In the genomic region with DNA sequence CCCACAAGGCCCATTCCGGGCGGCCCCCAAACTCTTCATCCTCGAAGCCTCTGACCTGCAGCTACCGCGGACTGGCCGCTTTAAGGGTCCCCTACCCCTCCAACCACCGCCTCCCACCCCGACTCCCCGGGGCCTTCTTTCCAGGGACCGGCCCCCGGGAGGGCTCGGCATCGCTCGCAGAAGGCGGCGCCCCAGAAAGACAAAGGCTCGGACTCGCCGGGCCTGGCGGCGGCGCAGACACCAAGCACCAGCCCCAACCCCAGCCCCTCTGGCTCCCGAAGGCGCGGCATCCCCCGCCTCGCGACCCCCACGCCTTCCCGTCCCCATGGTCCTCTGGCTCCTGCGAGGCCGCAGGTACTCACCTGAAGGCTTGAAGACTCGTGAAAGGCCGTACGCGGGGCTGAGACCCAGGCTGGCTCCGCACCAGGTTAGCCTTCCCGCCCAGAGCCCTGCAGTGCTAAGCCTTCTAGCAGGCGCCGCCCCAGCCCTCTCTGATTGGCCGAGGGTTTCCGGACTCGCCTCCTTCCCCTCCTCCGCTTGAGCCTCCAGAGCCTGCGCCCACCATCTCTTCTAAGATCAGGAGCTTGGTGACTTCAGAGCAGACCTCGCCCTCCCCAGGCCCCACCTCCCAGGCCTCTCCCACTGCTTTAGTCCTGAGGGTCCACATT, we compare ENCODE assay signal across 8 cellular contexts. TPM values are rescaled to one million over a fixed set of nuclear protein-coding genes. Genes with fewer than 3 reads are reported as not detected.
DNase-seq lines count a peak whose midpoint lies in the region; ATAC-seq and TF ChIP-seq lines count a peak whose summit lies in the region.
"Not testable (repeated sequence)": the region's sequence is repeated elsewhere in the genome, so short reads cannot be mapped to it uniquely, and the experiment has no call there.

A gene (minus strand): TSS at position 459 of the 668 bp plus-strand sequence.

- WGBS in right cardiac atrium, result no CpG with 5 or more reads among the region's 46 CpGs

- H3K27ac Mint-ChIP-seq in CD8-positive, alpha-beta T cell; activated T-cell treated with anti-CD3 and anti-CD28 coated beads, Interleukin-2, amount 50 U/mL, for 72 hours: not testable (repeated sequence)

- not testable (repeated sequence) for H3K27ac ChIP-seq in CD8-positive, alpha-beta T cell (ENCODE audit: low read depth, low read length); right cardiac atrium (ENCODE audit: low read length)

- not testable (repeated sequence) for H3K27me3 ChIP-seq in CD8-positive, alpha-beta T cell (ENCODE audit: insufficient read depth, low read length); right cardiac atrium (ENCODE audit: control insufficient read depth, insufficient read depth)

- H3K27me3 Mint-ChIP-seq in CD8-positive, alpha-beta T cell (ENCODE audit: low read depth); activated T-cell treated with anti-CD3 and anti-CD28 coated beads, Interleukin-2, amount 50 U/mL, for 72 hours (ENCODE audit: low read depth): not testable (repeated sequence)

- not testable (repeated sequence) for H3K4me1 ChIP-seq in CD8-positive, alpha-beta T cell (ENCODE audit: insufficient read depth, low read length); right cardiac atrium (ENCODE audit: control insufficient read depth, insufficient read depth, low read length)

- not testable (repeated sequence) for H3K4me3 Mint-ChIP-seq in CD8-positive, alpha-beta T cell; activated T-cell treated with anti-CD3 and anti-CD28 coated beads, Interleukin-2, amount 50 U/mL, for 72 hours

- intact Hi-C loops in CD8-positive, alpha-beta T cell (cut with DNase I, micrococcal nuclease); right cardiac atrium (cut with DNase I); sciatic nerve (cut with DNase I): not testable (repeated sequence)

- CTCF ChIA-PET in CD8-positive, alpha-beta T cell (lab: Charles Lee), result not testable (repeated sequence)

- H3K9me3 Mint-ChIP-seq in CD8-positive, alpha-beta T cell; activated T-cell treated with anti-CD3 and anti-CD28 coated beads, Interleukin-2, amount 50 U/mL, for 72 hours: not testable (repeated sequence)

- peak; percentile 97 for ATAC-seq in CD8-positive, alpha-beta T cell
- ATAC-seq in GM19372 (IDR thresholded peaks at IDR 0.05; ENCODE audit: low read depth, unreplicated experiment) (peak; percentile 99), GM21737 (IDR thresholded peaks at IDR 0.05; ENCODE audit: unreplicated experiment) (peak; percentile 98), HG03039 (IDR thresholded peaks at IDR 0.05; ENCODE audit: unreplicated experiment) (peak; percentile 100), HG03469 (IDR thresholded peaks at IDR 0.05; ENCODE audit: unreplicated experiment) (peak; percentile 96), right cardiac atrium (peak; percentile 90 to 94), sciatic nerve (peak; percentile 97)
- peak; percentile 99 for ATAC-seq in activated T-cell treated with anti-CD3 and anti-CD28 coated beads, Interleukin-2, amount 50 U/mL, for 72 hours (replicated peaks in 1 of 2)

- not testable (repeated sequence) for TF ChIP-seq CTCF in CD8-positive, alpha-beta T cell (IDR thresholded peaks at IDR 0.05)

- DNase-seq in CD8-positive, alpha-beta T cell; activated T-cell treated with anti-CD3 and anti-CD28 coated beads, Interleukin-2, amount 50 U/mL, for 72 hours; right cardiac atrium; sciatic nerve (ENCODE audit: low spot score): not testable (repeated sequence)

- H3K4me1 Mint-ChIP-seq in CD8-positive, alpha-beta T cell (ENCODE audit: low read depth); activated T-cell treated with anti-CD3 and anti-CD28 coated beads, Interleukin-2, amount 50 U/mL, for 72 hours (ENCODE audit: low read depth): not testable (repeated sequence)

- not testable (repeated sequence) for H3K4me3 ChIP-seq in CD8-positive, alpha-beta T cell (ENCODE audit: low read depth, low read length); right cardiac atrium (ENCODE audit: low read length)

- not testable (repeated sequence) for H3K36me3 ChIP-seq in CD8-positive, alpha-beta T cell (ENCODE audit: insufficient read depth, low read length)

- POLR2A ChIA-PET in CD8-positive, alpha-beta T cell (lab: Charles Lee), result not testable (repeated sequence)

- H3K9me3 ChIP-seq in CD8-positive, alpha-beta T cell (ENCODE audit: low read length); right cardiac atrium (ENCODE audit: control insufficient read depth, low read length): not testable (repeated sequence)

- not testable (repeated sequence) for H3K36me3 Mint-ChIP-seq in CD8-positive, alpha-beta T cell; activated T-cell treated with anti-CD3 and anti-CD28 coated beads, Interleukin-2, amount 50 U/mL, for 72 hours (ENCODE audit: insufficient read depth in 2 of 2)

RNA-seq across cellular contexts. Expression of the gene that starts here (rescaled TPM):
- 1 to 10 TPM; 1.5 to 2.6 TPM for total RNA-seq in CD8-positive, alpha-beta T cell
- 1 to 10 TPM; 5.4 to 6.0 TPM for total RNA-seq in activated T-cell treated with anti-CD3 and anti-CD28 coated beads, Interleukin-2, amount 50 U/mL, for 72 hours
- total RNA-seq in right cardiac atrium (1 to 10 TPM in 2 of 4 donors, under 1 TPM in 2; 0.40 to 1.4 (median 0.99) TPM), sciatic nerve (2.4 TPM)
- polyA plus RNA-seq in right cardiac atrium, result 0.52 TPM
